1 cellular context compared by ENCODE assay signal in genomic region chr15:43777293-43777819, GRCh38.
TF ChIP-seq lines count a peak whose summit lies in the region.

No MANE protein-coding gene starts in this region.

TF ChIP-seq in HepG2, 621 proteins besides CTCF, POLR2A, EP300 and RAD21 (continued from another document and continues in another):
- TF ChIP-seq DZIP1 (CRISPR knock-in tag; IDR thresholded peaks at IDR 0.05) (peak; percentile 70; the same call in 1 of the 2 replicates), GPBP1L1 (CRISPR knock-in tag; IDR thresholded peaks at IDR 0.05) (no peak), RAD51 (IDR thresholded peaks at IDR 0.05; ENCODE audit: borderline replicate concordance) (no peak), ZNF589 (CRISPR knock-in tag; conservative IDR thresholded peaks at IDR 0.05) (no peak), ZFP1 (CRISPR knock-in tag; IDR thresholded peaks at IDR 0.05) (no peak), SNAPC2 (CRISPR knock-in tag; IDR thresholded peaks at IDR 0.05) (no peak), NR1H2 (CRISPR knock-in tag; IDR thresholded peaks at IDR 0.05; ENCODE audit: borderline replicate concordance, low read depth) (no peak), ZFP36 (IDR thresholded peaks at IDR 0.05; ENCODE audit: borderline replicate concordance, low read depth, low read length, partially characterized antibody) (no peak), U2AF1 (optimal IDR thresholded peaks at IDR 0.05; ENCODE audit: low read depth, low read length) (peak; percentile 39), ZNF878 (CRISPR knock-in tag; IDR thresholded peaks at IDR 0.05) (no peak), ZNF224 (CRISPR knock-in tag; IDR thresholded peaks at IDR 0.05) (no peak; the same call in none of the 2 replicates), ZBTB40 (IDR thresholded peaks at IDR 0.05) (no peak), ZBTB40 (CRISPR knock-in tag; IDR thresholded peaks at IDR 0.05) (peak; percentile 75; the same call in 1 of the 2 replicates), ZZZ3 (CRISPR knock-in tag; IDR thresholded peaks at IDR 0.05; ENCODE audit: borderline replicate concordance) (peak; percentile 46; the same call in 1 of the 2 replicates), ZNF605 (CRISPR knock-in tag; IDR thresholded peaks at IDR 0.05) (peak; percentile 21; the same call in 1 of the 2 replicates), YEATS2 (CRISPR knock-in tag; IDR thresholded peaks at IDR 0.05; ENCODE audit: borderline replicate concordance) (no peak), GLI4 (CRISPR knock-in tag; IDR thresholded peaks at IDR 0.05; ENCODE audit: borderline replicate concordance) (peak; percentile 56; the same call in 1 of the 2 replicates), ZNF383 (CRISPR knock-in tag; IDR thresholded peaks at IDR 0.05; ENCODE audit: borderline replicate concordance) (no peak; the same call in 1 of the 2 replicates), ZNF557 (CRISPR knock-in tag; IDR thresholded peaks at IDR 0.05) (no peak; the same call in 1 of the 2 replicates), MEIS1 (CRISPR knock-in tag; IDR thresholded peaks at IDR 0.05; ENCODE audit: borderline replicate concordance) (peak; percentile 61), POGK (CRISPR knock-in tag; conservative IDR thresholded peaks at IDR 0.05) (no peak), HDAC6 (IDR thresholded peaks at IDR 0.05; ENCODE audit: low read depth, low read length) (no peak)
- TF ChIP-seq, protein P1, sequence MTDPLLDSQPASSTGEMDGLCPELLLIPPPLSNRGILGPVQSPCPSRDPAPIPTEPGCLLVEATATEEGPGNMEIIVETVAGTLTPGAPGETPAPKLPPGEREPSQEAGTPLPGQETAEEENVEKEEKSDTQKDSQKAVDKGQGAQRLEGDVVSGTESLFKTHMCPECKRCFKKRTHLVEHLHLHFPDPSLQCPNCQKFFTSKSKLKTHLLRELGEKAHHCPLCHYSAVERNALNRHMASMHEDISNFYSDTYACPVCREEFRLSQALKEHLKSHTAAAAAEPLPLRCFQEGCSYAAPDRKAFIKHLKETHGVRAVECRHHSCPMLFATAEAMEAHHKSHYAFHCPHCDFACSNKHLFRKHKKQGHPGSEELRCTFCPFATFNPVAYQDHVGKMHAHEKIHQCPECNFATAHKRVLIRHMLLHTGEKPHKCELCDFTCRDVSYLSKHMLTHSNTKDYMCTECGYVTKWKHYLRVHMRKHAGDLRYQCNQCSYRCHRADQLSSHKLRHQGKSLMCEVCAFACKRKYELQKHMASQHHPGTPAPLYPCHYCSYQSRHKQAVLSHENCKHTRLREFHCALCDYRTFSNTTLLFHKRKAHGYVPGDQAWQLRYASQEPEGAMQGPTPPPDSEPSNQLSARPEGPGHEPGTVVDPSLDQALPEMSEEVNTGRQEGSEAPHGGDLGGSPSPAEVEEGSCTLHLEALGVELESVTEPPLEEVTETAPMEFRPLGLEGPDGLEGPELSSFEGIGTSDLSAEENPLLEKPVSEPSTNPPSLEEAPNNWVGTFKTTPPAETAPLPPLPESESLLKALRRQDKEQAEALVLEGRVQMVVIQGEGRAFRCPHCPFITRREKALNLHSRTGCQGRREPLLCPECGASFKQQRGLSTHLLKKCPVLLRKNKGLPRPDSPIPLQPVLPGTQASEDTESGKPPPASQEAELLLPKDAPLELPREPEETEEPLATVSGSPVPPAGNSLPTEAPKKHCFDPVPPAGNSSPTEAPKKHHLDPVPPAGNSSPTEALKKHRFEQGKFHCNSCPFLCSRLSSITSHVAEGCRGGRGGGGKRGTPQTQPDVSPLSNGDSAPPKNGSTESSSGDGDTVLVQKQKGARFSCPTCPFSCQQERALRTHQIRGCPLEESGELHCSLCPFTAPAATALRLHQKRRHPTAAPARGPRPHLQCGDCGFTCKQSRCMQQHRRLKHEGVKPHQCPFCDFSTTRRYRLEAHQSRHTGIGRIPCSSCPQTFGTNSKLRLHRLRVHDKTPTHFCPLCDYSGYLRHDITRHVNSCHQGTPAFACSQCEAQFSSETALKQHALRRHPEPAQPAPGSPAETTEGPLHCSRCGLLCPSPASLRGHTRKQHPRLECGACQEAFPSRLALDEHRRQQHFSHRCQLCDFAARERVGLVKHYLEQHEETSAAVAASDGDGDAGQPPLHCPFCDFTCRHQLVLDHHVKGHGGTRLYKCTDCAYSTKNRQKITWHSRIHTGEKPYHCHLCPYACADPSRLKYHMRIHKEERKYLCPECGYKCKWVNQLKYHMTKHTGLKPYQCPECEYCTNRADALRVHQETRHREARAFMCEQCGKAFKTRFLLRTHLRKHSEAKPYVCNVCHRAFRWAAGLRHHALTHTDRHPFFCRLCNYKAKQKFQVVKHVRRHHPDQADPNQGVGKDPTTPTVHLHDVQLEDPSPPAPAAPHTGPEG (CRISPR knock-in tag; IDR thresholded peaks at IDR 0.05), result peak; percentile 51; the same call in 1 of the 2 replicates
- TF ChIP-seq, protein P2, sequence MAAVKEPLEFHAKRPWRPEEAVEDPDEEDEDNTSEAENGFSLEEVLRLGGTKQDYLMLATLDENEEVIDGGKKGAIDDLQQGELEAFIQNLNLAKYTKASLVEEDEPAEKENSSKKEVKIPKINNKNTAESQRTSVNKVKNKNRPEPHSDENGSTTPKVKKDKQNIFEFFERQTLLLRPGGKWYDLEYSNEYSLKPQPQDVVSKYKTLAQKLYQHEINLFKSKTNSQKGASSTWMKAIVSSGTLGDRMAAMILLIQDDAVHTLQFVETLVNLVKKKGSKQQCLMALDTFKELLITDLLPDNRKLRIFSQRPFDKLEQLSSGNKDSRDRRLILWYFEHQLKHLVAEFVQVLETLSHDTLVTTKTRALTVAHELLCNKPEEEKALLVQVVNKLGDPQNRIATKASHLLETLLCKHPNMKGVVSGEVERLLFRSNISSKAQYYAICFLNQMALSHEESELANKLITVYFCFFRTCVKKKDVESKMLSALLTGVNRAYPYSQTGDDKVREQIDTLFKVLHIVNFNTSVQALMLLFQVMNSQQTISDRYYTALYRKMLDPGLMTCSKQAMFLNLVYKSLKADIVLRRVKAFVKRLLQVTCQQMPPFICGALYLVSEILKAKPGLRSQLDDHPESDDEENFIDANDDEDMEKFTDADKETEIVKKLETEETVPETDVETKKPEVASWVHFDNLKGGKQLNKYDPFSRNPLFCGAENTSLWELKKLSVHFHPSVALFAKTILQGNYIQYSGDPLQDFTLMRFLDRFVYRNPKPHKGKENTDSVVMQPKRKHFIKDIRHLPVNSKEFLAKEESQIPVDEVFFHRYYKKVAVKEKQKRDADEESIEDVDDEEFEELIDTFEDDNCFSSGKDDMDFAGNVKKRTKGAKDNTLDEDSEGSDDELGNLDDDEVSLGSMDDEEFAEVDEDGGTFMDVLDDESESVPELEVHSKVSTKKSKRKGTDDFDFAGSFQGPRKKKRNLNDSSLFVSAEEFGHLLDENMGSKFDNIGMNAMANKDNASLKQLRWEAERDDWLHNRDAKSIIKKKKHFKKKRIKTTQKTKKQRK (IDR thresholded peaks at IDR 0.05; ENCODE audit: low read length), result no peak
